10 cellular contexts compared by ENCODE assay signal in genomic region chr6:89260832-89261231, GRCh38.
A peak's percentile ranks its signal among the peaks of the same experiment; 100 is the strongest.
DNase-seq lines count a peak whose midpoint lies in the region; ATAC-seq and TF ChIP-seq lines count a peak whose summit lies in the region.
"Had no signal": no experiment of that assay in that cellular context is flagged by ENCODE, and none has a peak within 500 bp of the region (broad histone marks: within the 10 kb centered on the region; RNA-seq: fewer than 3 reads in every experiment).

No MANE protein-coding gene starts in this region.

- H3K36me3 Mint-ChIP-seq in activated naive CD4-positive, alpha-beta T cell treated with anti-CD3 and anti-CD28 coated beads, Interleukin-2, amount 10 ng/mL, durations not matched to agents 7 days and 5 days, result no peaks in the 10 kb centered on the region

- no peak overlapping the region for H3K4me3 Mint-ChIP-seq in activated naive CD4-positive, alpha-beta T cell treated with anti-CD3 and anti-CD28 coated beads, Interleukin-2, amount 10 ng/mL, durations not matched to agents 7 days and 5 days

- H3K27ac Mint-ChIP-seq in activated naive CD4-positive, alpha-beta T cell treated with anti-CD3 and anti-CD28 coated beads, Interleukin-2, amount 10 ng/mL, durations not matched to agents 7 days and 5 days, result no peak overlapping the region

- no peaks in the 10 kb centered on the region for H3K4me1 Mint-ChIP-seq in activated naive CD4-positive, alpha-beta T cell treated with anti-CD3 and anti-CD28 coated beads, Interleukin-2, amount 10 ng/mL, durations not matched to agents 7 days and 5 days

- H3K27me3 Mint-ChIP-seq in activated naive CD4-positive, alpha-beta T cell treated with anti-CD3 and anti-CD28 coated beads, Interleukin-2, amount 10 ng/mL, durations not matched to agents 7 days and 5 days, result peaks cover 7% of the 10 kb centered on the region

- TF ChIP-seq POLR2A in erythroblast (IDR thresholded peaks at IDR 0.05; ENCODE audit: low read length), result no peak
- TF ChIP-seq POLR2A in GM18505 (IDR thresholded peaks at IDR 0.05; ENCODE audit: borderline replicate concordance, extremely low read depth, insufficient read depth, insufficient read length), result no peak

- no peak for ATAC-seq in GM21360 (IDR thresholded peaks at IDR 0.05; ENCODE audit: unreplicated experiment)
- no peak for ATAC-seq in GM18505 (IDR thresholded peaks at IDR 0.05; ENCODE audit: unreplicated experiment)
- ATAC-seq: lower lobe of right lung, PC-3 had no signal

- DNase-seq in GDM1 (lab: John Stamatoyannopoulos, UW) (peak; percentile 74), HUDEP-2 (lab: John Stamatoyannopoulos, UW; ENCODE audit: unreplicated experiment in 76 of 76) (peak in 56 of 76 experiments; percentile 9 to 90 (median 50)), NCI-H69 (lab: John Stamatoyannopoulos, UW) (peak; percentile 83), erythroblast (lab: John Stamatoyannopoulos, UW) (peak; percentile 61 to 66)
- no peak for DNase-seq in activated naive CD4-positive, alpha-beta T cell treated with anti-CD3 and anti-CD28 coated beads, Interleukin-2, amount 10 ng/mL, durations not matched to agents 7 days and 5 days
- DNase-seq: lower lobe of right lung, PC-3, right cardiac atrium had no signal

- CTCF ChIA-PET in activated naive CD4-positive, alpha-beta T cell treated with anti-CD3 and anti-CD28 coated beads, Interleukin-2, amount 10 ng/mL, durations not matched to agents 7 days and 5 days (lab: Charles Lee), result interaction anchor here (1.0 kb wide), 1 partner anchor 40 kb away, joined by 4 read pairs; no protein-coding TSS in a partner anchor

- H3K9me3 Mint-ChIP-seq in activated naive CD4-positive, alpha-beta T cell treated with anti-CD3 and anti-CD28 coated beads, Interleukin-2, amount 10 ng/mL, durations not matched to agents 7 days and 5 days, result no peaks in the 10 kb centered on the region
